ENCODE assay signal across 13 cellular contexts in the genomic region with DNA sequence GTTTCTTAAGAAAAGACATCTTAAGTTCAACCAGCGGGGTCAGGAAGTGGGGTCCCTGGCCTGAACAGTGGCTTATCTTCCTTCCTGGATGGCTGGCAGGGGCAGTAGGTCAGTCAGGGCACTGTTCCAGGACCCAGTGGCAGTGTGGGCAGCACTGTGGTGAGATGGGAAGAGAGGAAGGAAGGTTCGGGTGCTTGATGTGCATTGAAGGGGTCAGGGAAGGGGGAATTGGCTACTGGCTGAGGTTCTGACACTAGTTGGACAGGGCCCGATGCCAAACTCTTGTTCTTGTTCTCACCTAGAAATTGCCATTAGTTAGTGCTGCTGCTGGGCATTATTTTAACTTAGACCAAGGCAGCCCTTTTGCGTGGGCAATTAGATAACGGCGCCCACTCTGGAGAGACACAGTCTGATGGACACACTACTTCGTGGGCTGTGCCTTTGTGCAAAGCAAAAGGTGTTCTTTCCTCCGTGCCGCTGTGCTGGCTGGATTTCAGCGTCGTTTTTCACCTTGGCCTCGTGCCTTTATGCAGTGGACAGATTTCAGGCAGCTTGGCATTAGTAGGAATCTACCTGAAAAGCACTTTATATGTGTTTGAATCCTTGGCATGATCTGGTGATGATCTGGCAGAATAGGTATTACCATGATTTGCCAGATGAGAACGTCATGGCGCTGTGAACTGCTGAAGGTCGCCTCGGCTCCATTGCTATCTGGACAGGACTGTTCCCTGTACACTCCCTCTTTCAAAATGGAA. TPM values are rescaled to one million over a fixed set of nuclear protein-coding genes. Genes with fewer than 3 reads are reported as not detected.
A peak's percentile ranks its signal among the peaks of the same experiment; 100 is the strongest.
DNase-seq lines count a peak whose midpoint lies in the region; ATAC-seq and TF ChIP-seq lines count a peak whose summit lies in the region.
"Had no signal": no experiment of that assay in that cellular context is flagged by ENCODE, and none has a peak within 500 bp of the region (broad histone marks: within the 10 kb centered on the region; RNA-seq: fewer than 3 reads in every experiment).

No MANE protein-coding gene starts in this region.

- peaks cover 13 to 27% (median 20%) of the 10 kb centered on the region in 4 donors for H3K4me1 ChIP-seq in liver (ENCODE audit: control insufficient read depth in 4 of 4, insufficient read depth in 4 of 4, low read length in 3 of 4)
- peaks cover 5 to 97% (median 38%) of the 10 kb centered on the region in 6 donors for H3K4me1 ChIP-seq in spleen

- TF ChIP-seq RAD21 in liver (IDR thresholded peaks at IDR 0.05) = no peak

- H3K9me3 Mint-ChIP-seq in central memory CD8-positive, alpha-beta T cell = no peaks in the 10 kb centered on the region
- H3K9me3 Mint-ChIP-seq: stimulated activated memory B cell treated with anti-CD40 and anti-IgM and Interleukin-4, amounts not matched to agents 10 μg/mL and 1 μg/mL and 100 μg/mL, for 72 hours had no signal

- peak; percentile 10 for DNase-seq in GDM1 (lab: John Stamatoyannopoulos, UW)
- DNase-seq in central memory CD8-positive, alpha-beta T cell (ENCODE audit: low spot score in 2 of 2) = no peak
- no peak for DNase-seq in spleen
- no peak for DNase-seq in activated CD4-positive, alpha-beta T cell treated with anti-CD3 and anti-CD28 coated beads for 1 hour
- DNase-seq in NCI-H1930 (lab: John Stamatoyannopoulos, UW) = no peak
- DNase-seq in NCI-H748 treated with DMSO at 0.1 percent for 48 hours (lab: John Stamatoyannopoulos, UW) = no peak
- DNase-seq: NCI-H2029 treated with DMSO at 0.1 percent for 48 hours; stimulated activated CD4-positive, alpha-beta T cell treated with anti-CD3 and anti-CD28 coated beads, Interleukin-4, amount 100 ng/mL, for 1 hour had no signal

- H3K36me3 ChIP-seq in liver (ENCODE audit: control insufficient read depth in 4 of 4, insufficient read depth in 3 of 4, low read depth in 1 of 4, low read length in 3 of 4) (no peaks in the 10 kb centered on the region), spleen (no peaks in the 10 kb centered on the region)
- H3K36me3 ChIP-seq: BLaER1 treated with 17β-estradiol and CSF1 and Interleukin-3, amounts not matched to agents 10 nM and 100 nM; ovary had no signal

- H3K27ac ChIP-seq in liver (ENCODE audit: low read depth in 1 of 2, low read length in 2 of 2) = no peak overlapping the region
- peak overlapping the region in 7 of 8 donors; percentile 24 to 66 (median 55) for H3K27ac ChIP-seq in spleen
- H3K27ac ChIP-seq: BLaER1 treated with 17β-estradiol and CSF1 and Interleukin-3, amounts not matched to agents 10 nM and 100 nM had no signal

- H3K9me3 ChIP-seq in liver (ENCODE audit: control insufficient read depth in 4 of 4, low read length in 3 of 4) (no peaks in the 10 kb centered on the region), spleen (no peaks in the 10 kb centered on the region)
- H3K9me3 ChIP-seq: BLaER1 treated with 17β-estradiol and CSF1 and Interleukin-3, amounts not matched to agents 10 nM and 100 nM; ovary had no signal

- no peak for TF ChIP-seq CTCF in liver (IDR thresholded peaks at IDR 0.05; ENCODE audit: low read depth, low read length, missing input control)
- no peak for TF ChIP-seq CTCF in spleen (IDR thresholded peaks at IDR 0.05 in 8 of 11, conservative IDR thresholded peaks at IDR 0.05 in 3 of 11)

- ATAC-seq in central memory CD8-positive, alpha-beta T cell (replicated peaks; ENCODE audit: extremely low read depth, poor library complexity, severe bottlenecking) = no peak
- ATAC-seq in HG02884 (IDR thresholded peaks at IDR 0.05; ENCODE audit: unreplicated experiment) = no peak
- ATAC-seq: stimulated activated memory B cell treated with anti-CD40 and anti-IgM and Interleukin-4, amounts not matched to agents 10 μg/mL and 1 μg/mL and 100 μg/mL, for 72 hours had no signal

- intact Hi-C loops in spleen (cut with DNase I; ENCODE audit: low total_unique reads) = no loop called here

- peaks cover 22% of the 10 kb centered on the region for H3K4me1 Mint-ChIP-seq in central memory CD8-positive, alpha-beta T cell

- no peak for TF ChIP-seq POLR2A in spleen (IDR thresholded peaks at IDR 0.05)

- WGBS in liver = 51% methylated on average over 16 of the region's 16 CpGs
- 66 to 84% (median 76%) methylated on average over 16 of the region's 16 CpGs for WGBS in spleen, 5 donors

- peak overlapping the region; percentile 6 for H3K27ac Mint-ChIP-seq in central memory CD8-positive, alpha-beta T cell (ENCODE audit: low read depth)
- H3K27ac Mint-ChIP-seq: stimulated activated memory B cell treated with anti-CD40 and anti-IgM and Interleukin-4, amounts not matched to agents 10 μg/mL and 1 μg/mL and 100 μg/mL, for 72 hours had no signal

- no peaks in the 10 kb centered on the region for H3K36me3 Mint-ChIP-seq in central memory CD8-positive, alpha-beta T cell (ENCODE audit: insufficient read depth)
- H3K36me3 Mint-ChIP-seq: stimulated activated memory B cell treated with anti-CD40 and anti-IgM and Interleukin-4, amounts not matched to agents 10 μg/mL and 1 μg/mL and 100 μg/mL, for 72 hours had no signal

- H3K27me3 Mint-ChIP-seq in central memory CD8-positive, alpha-beta T cell = no peaks in the 10 kb centered on the region
- H3K27me3 Mint-ChIP-seq: stimulated activated memory B cell treated with anti-CD40 and anti-IgM and Interleukin-4, amounts not matched to agents 10 μg/mL and 1 μg/mL and 100 μg/mL, for 72 hours had no signal

- no peak overlapping the region for H3K4me3 ChIP-seq in liver (ENCODE audit: low read depth in 1 of 3, low read length in 3 of 3)
- H3K4me3 ChIP-seq in spleen = no peak overlapping the region
- H3K4me3 ChIP-seq: BLaER1 treated with 17β-estradiol and CSF1 and Interleukin-3, amounts not matched to agents 10 nM and 100 nM; ovary had no signal

- no peaks in the 10 kb centered on the region for H3K27me3 ChIP-seq in liver (ENCODE audit: control insufficient read depth in 4 of 4, insufficient read depth in 4 of 4, low read length in 3 of 4)
- H3K27me3 ChIP-seq in spleen (replicated peaks in 1 of 7) = no peaks in the 10 kb centered on the region
- H3K27me3 ChIP-seq: ovary had no signal

- H3K9ac ChIP-seq in liver (ENCODE audit: low read depth in 1 of 2, low read length in 2 of 2) = no peak overlapping the region
- H3K9ac ChIP-seq: BLaER1 treated with 17β-estradiol and CSF1 and Interleukin-3, amounts not matched to agents 10 nM and 100 nM had no signal

- no peak overlapping the region for H3K4me3 Mint-ChIP-seq in central memory CD8-positive, alpha-beta T cell
- H3K4me3 Mint-ChIP-seq: stimulated activated memory B cell treated with anti-CD40 and anti-IgM and Interleukin-4, amounts not matched to agents 10 μg/mL and 1 μg/mL and 100 μg/mL, for 72 hours had no signal

TF ChIP-seq in liver, 16 proteins besides CTCF, POLR2A, EP300 and RAD21:
- TF ChIP-seq YY1 (IDR thresholded peaks at IDR 0.05) (peak; percentile 13), NR2F2 (IDR thresholded peaks at IDR 0.05) (peak; percentile 93), HNF4A (conservative IDR thresholded peaks at IDR 0.05) (no peak)

RNA-seq across cellular contexts. Expression of gene UTRN, which starts 30.3 kb away (rescaled TPM):
- total RNA-seq in liver (10 to 100 TPM; 80.5 to 83.7 TPM), spleen (100 to 1,000 TPM; 273 to 539 (median 391) TPM)
- polyA plus RNA-seq in liver (10 to 100 TPM in 1 of 2 donors, 1 to 10 TPM in 1; 6.9 to 14.6 TPM), spleen (10 to 100 TPM; 15.4 to 29.1 (median 16.7) TPM)

Comparison
In these comparisons a context has a peak if more than half of its experiments do, and no peak if none do; other contexts are left out.
1. H3K27ac ChIP-seq: peak in spleen (7 of 8); none in liver (0 of 2).